ENCODE assay signal across 22 cellular contexts in the genomic region with DNA sequence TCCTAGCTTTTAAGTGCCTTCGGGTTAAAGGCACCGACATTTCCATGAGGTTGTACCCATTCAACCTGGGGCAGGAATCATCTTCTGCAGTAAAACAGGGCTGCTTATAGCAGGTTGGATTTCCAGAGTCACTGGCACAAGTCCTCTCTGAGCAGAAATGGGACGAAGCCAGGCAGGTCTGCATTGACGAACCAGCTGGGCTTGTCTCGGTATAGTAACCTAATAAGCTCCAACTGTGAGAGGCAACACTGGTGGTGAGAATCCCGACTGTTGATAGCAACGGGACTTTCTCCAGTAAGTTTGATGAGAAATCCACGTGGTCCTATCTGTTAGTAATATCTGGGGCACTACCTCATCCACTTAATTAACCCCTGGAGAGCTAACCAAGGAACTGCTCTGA.
"Had no signal": no experiment of that assay in that cellular context is flagged by ENCODE, and none has a peak within 500 bp of the region (broad histone marks: within the 10 kb centered on the region; RNA-seq: fewer than 3 reads in every experiment).

No MANE protein-coding gene starts in this region.

- H3K27ac ChIP-seq: coronary artery, esophagus muscularis mucosa, lower lobe of right lung, neural progenitor cell, parathyroid adenoma, prostate gland, sigmoid colon, thoracic aorta, tibial nerve, upper lobe of left lung, uterus had no signal

- H3K4me3 Mint-ChIP-seq: immature natural killer cell; naive B cell; nephron; neural progenitor cell; stimulated activated memory B cell treated with anti-CD40 and anti-IgM and Interleukin-4, amounts not matched to agents 10 μg/mL and 1 μg/mL and 100 μg/mL, for 72 hours; stimulated activated naive CD8-positive, alpha-beta T cell treated with anti-CD3 and anti-CD28 coated beads, Interleukin-15, Interleukin-2, amounts not matched to agents 100 ng/mL and 50 ng/mL, for 24 hours had no signal

- H3K79me2 ChIP-seq: parathyroid adenoma had no signal

- H3K9me3 ChIP-seq: esophagus muscularis mucosa, lower lobe of right lung, prostate gland, sigmoid colon, thoracic aorta, tibial nerve, upper lobe of left lung, uterus had no signal

- H3K4me3 ChIP-seq: coronary artery, esophagus muscularis mucosa, lower lobe of right lung, neural progenitor cell, prostate gland, sigmoid colon, thoracic aorta, tibial nerve, upper lobe of left lung, uterus had no signal

- H3K9ac ChIP-seq: neural progenitor cell, parathyroid adenoma had no signal

- DNase-seq: dermis blood vessel endothelial cell; effector memory CD4-positive, alpha-beta T cell; hypothalamus; immature natural killer cell; left ventricle myocardium superior; lower lobe of right lung; naive B cell; right cardiac atrium; sigmoid colon; stimulated activated CD4-positive, alpha-beta T cell treated with anti-CD3 and anti-CD28 coated beads, Interleukin-4, amount 100 ng/mL, for 4 hours; upper lobe of left lung; uterus had no signal

- H3K36me3 ChIP-seq: esophagus muscularis mucosa, lower lobe of right lung, neural progenitor cell, prostate gland, sigmoid colon, thoracic aorta, tibial nerve, upper lobe of left lung, uterus had no signal

- H3K36me3 Mint-ChIP-seq: immature natural killer cell; naive B cell; neural progenitor cell; stimulated activated memory B cell treated with anti-CD40 and anti-IgM and Interleukin-4, amounts not matched to agents 10 μg/mL and 1 μg/mL and 100 μg/mL, for 72 hours had no signal

- H3K4me1 Mint-ChIP-seq: immature natural killer cell; naive B cell; nephron; neural progenitor cell; stimulated activated memory B cell treated with anti-CD40 and anti-IgM and Interleukin-4, amounts not matched to agents 10 μg/mL and 1 μg/mL and 100 μg/mL, for 72 hours had no signal

- H3K27ac Mint-ChIP-seq: immature natural killer cell; naive B cell; nephron; stimulated activated memory B cell treated with anti-CD40 and anti-IgM and Interleukin-4, amounts not matched to agents 10 μg/mL and 1 μg/mL and 100 μg/mL, for 72 hours; stimulated activated naive CD8-positive, alpha-beta T cell treated with anti-CD3 and anti-CD28 coated beads, Interleukin-15, Interleukin-2, amounts not matched to agents 100 ng/mL and 50 ng/mL, for 24 hours had no signal

- H3K27me3 ChIP-seq: esophagus muscularis mucosa, neural progenitor cell, sigmoid colon, tibial nerve, upper lobe of left lung, uterus had no signal

- H3K4me1 ChIP-seq: esophagus muscularis mucosa, lower lobe of right lung, neural progenitor cell, parathyroid adenoma, prostate gland, sigmoid colon, tibial nerve, upper lobe of left lung, uterus had no signal

- H3K27me3 Mint-ChIP-seq: naive B cell; stimulated activated memory B cell treated with anti-CD40 and anti-IgM and Interleukin-4, amounts not matched to agents 10 μg/mL and 1 μg/mL and 100 μg/mL, for 72 hours; stimulated activated naive CD8-positive, alpha-beta T cell treated with anti-CD3 and anti-CD28 coated beads, Interleukin-15, Interleukin-2, amounts not matched to agents 100 ng/mL and 50 ng/mL, for 24 hours had no signal

- H3K9me3 Mint-ChIP-seq: stimulated activated memory B cell treated with anti-CD40 and anti-IgM and Interleukin-4, amounts not matched to agents 10 μg/mL and 1 μg/mL and 100 μg/mL, for 72 hours; stimulated activated naive CD8-positive, alpha-beta T cell treated with anti-CD3 and anti-CD28 coated beads, Interleukin-15, Interleukin-2, amounts not matched to agents 100 ng/mL and 50 ng/mL, for 24 hours had no signal

- H2AFZ ChIP-seq: neural progenitor cell, parathyroid adenoma had no signal

- H3K4me2 ChIP-seq: neural progenitor cell had no signal
